In genomic region chr4:40349561-40350198, GRCh38 we compare ENCODE assay signal across 15 cellular contexts. TPM values are rescaled to one million over a fixed set of nuclear protein-coding genes. Genes with fewer than 3 reads are reported as not detected.
DNase-seq lines count a peak whose midpoint lies in the region; ATAC-seq and TF ChIP-seq lines count a peak whose summit lies in the region.
"Had no signal": no experiment of that assay in that cellular context is flagged by ENCODE, and none has a peak within 500 bp of the region (broad histone marks: within the 10 kb centered on the region; RNA-seq: fewer than 3 reads in every experiment).

No MANE protein-coding gene starts in this region.

- H3K4me3 ChIP-seq in BLaER1 treated with 17β-estradiol and CSF1 and Interleukin-3, amounts not matched to agents 10 nM and 100 nM, result no peak overlapping the region
- H3K4me3 ChIP-seq: gastrocnemius medialis, lower lobe of right lung had no signal

- H3K27me3 ChIP-seq in BLaER1 treated with 17β-estradiol and CSF1 and Interleukin-3, amounts not matched to agents 10 nM and 100 nM, result no peaks in the 10 kb centered on the region
- H3K27me3 ChIP-seq: gastrocnemius medialis had no signal

- peaks cover 21 to 34% (median 27%) of the 10 kb centered on the region in 10 experiments for H3K4me1 ChIP-seq in BLaER1 treated with 17β-estradiol and CSF1 and Interleukin-3, amounts not matched to agents 10 nM and 100 nM
- H3K4me1 ChIP-seq: Caco-2, gastrocnemius medialis, lower lobe of right lung had no signal

- H3K9me3 ChIP-seq in BLaER1 treated with 17β-estradiol and CSF1 and Interleukin-3, amounts not matched to agents 10 nM and 100 nM (replicated peaks in 1 of 11), result peaks cover 0 to 13% (median 0%) of the 10 kb centered on the region in 11 experiments; a peak in 5 of 22 replicates
- H3K9me3 ChIP-seq: Caco-2, gastrocnemius medialis, lower lobe of right lung had no signal

- peak overlapping the region; percentile 16 to 83 (median 66); a peak in 20 of 22 replicates for H3K4me2 ChIP-seq in BLaER1 treated with 17β-estradiol and CSF1 and Interleukin-3, amounts not matched to agents 10 nM and 100 nM

- no peaks in the 10 kb centered on the region for H3K36me3 ChIP-seq in BLaER1 treated with 17β-estradiol and CSF1 and Interleukin-3, amounts not matched to agents 10 nM and 100 nM
- H3K36me3 ChIP-seq: gastrocnemius medialis, lower lobe of right lung had no signal

- H3K27me3 Mint-ChIP-seq in activated naive CD8-positive, alpha-beta T cell treated with anti-CD3 and anti-CD28 coated beads, Interleukin-2, amount 50 U/mL, for 24 hours, result no peaks in the 10 kb centered on the region
- peaks cover 3% of the 10 kb centered on the region for H3K27me3 Mint-ChIP-seq in glutamatergic neuron (ENCODE audit: unreplicated experiment)
- H3K27me3 Mint-ChIP-seq: stimulated activated memory B cell treated with anti-CD40 and anti-IgM and Interleukin-4, amounts not matched to agents 10 μg/mL and 1 μg/mL and 100 μg/mL, for 72 hours had no signal

- no peak overlapping the region for H3K4me3 Mint-ChIP-seq in activated naive CD8-positive, alpha-beta T cell treated with anti-CD3 and anti-CD28 coated beads, Interleukin-2, amount 50 U/mL, for 24 hours
- H3K4me3 Mint-ChIP-seq in glutamatergic neuron (ENCODE audit: unreplicated experiment), result no peak overlapping the region
- H3K4me3 Mint-ChIP-seq: IgD-negative memory B cell; stimulated activated memory B cell treated with anti-CD40 and anti-IgM and Interleukin-4, amounts not matched to agents 10 μg/mL and 1 μg/mL and 100 μg/mL, for 72 hours had no signal

- peak overlapping the region in 9 of 11 experiments; percentile 0 to 65 (median 50); a peak in 16 of 22 replicates for H3K27ac ChIP-seq in BLaER1 treated with 17β-estradiol and CSF1 and Interleukin-3, amounts not matched to agents 10 nM and 100 nM
- H3K27ac ChIP-seq: gastrocnemius medialis, lower lobe of right lung had no signal

- peak overlapping the region in 7 of 11 experiments; percentile 3 to 24 (median 18); a peak in 9 of 22 replicates for H3K9ac ChIP-seq in BLaER1 treated with 17β-estradiol and CSF1 and Interleukin-3, amounts not matched to agents 10 nM and 100 nM

- peak; percentile 80 for ATAC-seq in activated naive CD8-positive, alpha-beta T cell treated with anti-CD3 and anti-CD28 coated beads, Interleukin-2, amount 50 U/mL, for 24 hours
- no peak for ATAC-seq in HG03175 (IDR thresholded peaks at IDR 0.05; ENCODE audit: unreplicated experiment)
- ATAC-seq in HG02852 (IDR thresholded peaks at IDR 0.05; ENCODE audit: unreplicated experiment), result no peak
- ATAC-seq: gastrocnemius medialis; lower lobe of right lung; stimulated activated memory B cell treated with anti-CD40 and anti-IgM and Interleukin-4, amounts not matched to agents 10 μg/mL and 1 μg/mL and 100 μg/mL, for 72 hours had no signal

- no peaks in the 10 kb centered on the region for H4K20me1 ChIP-seq in BLaER1 treated with 17β-estradiol and CSF1 and Interleukin-3, amounts not matched to agents 10 nM and 100 nM

- peaks cover 10% of the 10 kb centered on the region for H3K4me1 Mint-ChIP-seq in activated naive CD8-positive, alpha-beta T cell treated with anti-CD3 and anti-CD28 coated beads, Interleukin-2, amount 50 U/mL, for 24 hours
- no peaks in the 10 kb centered on the region for H3K4me1 Mint-ChIP-seq in glutamatergic neuron (ENCODE audit: low read depth, unreplicated experiment)
- H3K4me1 Mint-ChIP-seq: IgD-negative memory B cell; stimulated activated memory B cell treated with anti-CD40 and anti-IgM and Interleukin-4, amounts not matched to agents 10 μg/mL and 1 μg/mL and 100 μg/mL, for 72 hours had no signal

- no peak overlapping the region for H3K27ac Mint-ChIP-seq in activated naive CD8-positive, alpha-beta T cell treated with anti-CD3 and anti-CD28 coated beads, Interleukin-2, amount 50 U/mL, for 24 hours
- no peak overlapping the region for H3K27ac Mint-ChIP-seq in glutamatergic neuron (ENCODE audit: unreplicated experiment)
- H3K27ac Mint-ChIP-seq: IgD-negative memory B cell; stimulated activated memory B cell treated with anti-CD40 and anti-IgM and Interleukin-4, amounts not matched to agents 10 μg/mL and 1 μg/mL and 100 μg/mL, for 72 hours had no signal

- DNase-seq in HCEC 1CT (peak; percentile 6), kidney tubule cell (ENCODE audit: low spot score) (peak; percentile 91), glutamatergic neuron (no peak), NCI-H524 (lab: John Stamatoyannopoulos, UW) (no peak)
- no peak for DNase-seq in activated naive CD8-positive, alpha-beta T cell treated with anti-CD3 and anti-CD28 coated beads, Interleukin-2, amount 50 U/mL, for 24 hours
- DNase-seq: Caco-2; gastrocnemius medialis; lower lobe of right lung; stimulated activated CD4-positive, alpha-beta T cell treated with anti-CD3 and anti-CD28 coated beads, Interleukin-1b, Interleukin-23, amount 100 ng/mL, for 48 hours had no signal

- no peak for TF ChIP-seq CTCF in glutamatergic neuron (IDR thresholded peaks at IDR 0.05; ENCODE audit: partially characterized antibody, unreplicated experiment)

- no peaks in the 10 kb centered on the region for H3K9me3 Mint-ChIP-seq in activated naive CD8-positive, alpha-beta T cell treated with anti-CD3 and anti-CD28 coated beads, Interleukin-2, amount 50 U/mL, for 24 hours
- no peaks in the 10 kb centered on the region for H3K9me3 Mint-ChIP-seq in glutamatergic neuron (ENCODE audit: unreplicated experiment)

- H3K36me3 Mint-ChIP-seq in activated naive CD8-positive, alpha-beta T cell treated with anti-CD3 and anti-CD28 coated beads, Interleukin-2, amount 50 U/mL, for 24 hours (ENCODE audit: low read depth), result no peaks in the 10 kb centered on the region
- H3K36me3 Mint-ChIP-seq in glutamatergic neuron (ENCODE audit: unreplicated experiment), result no peaks in the 10 kb centered on the region
- H3K36me3 Mint-ChIP-seq: IgD-negative memory B cell; stimulated activated memory B cell treated with anti-CD40 and anti-IgM and Interleukin-4, amounts not matched to agents 10 μg/mL and 1 μg/mL and 100 μg/mL, for 72 hours had no signal

RNA-seq across cellular contexts. Expression of gene CHRNA9, which starts 14.5 kb away (rescaled TPM):
- total RNA-seq in glutamatergic neuron (ENCODE audit: unreplicated experiment), result not detected
- total RNA-seq: Caco-2, gastrocnemius medialis, lower lobe of right lung, osteocyte had no signal

Comparison
In these comparisons a context has a peak if more than half of its experiments do, and no peak if none do; other contexts are left out.
1. DNase-seq: peak in HCEC 1CT (single experiment) and kidney tubule cell (single experiment); none in activated naive CD8-positive, alpha-beta T cell treated with anti-CD3 and anti-CD28 coated beads, Interleukin-2, amount 50 U/mL, for 24 hours (single experiment), glutamatergic neuron (single experiment) and NCI-H524 (0 of 2).